8 cellular contexts compared by ENCODE assay signal in genomic region chr10:72274213-72274729, GRCh38. TPM values are rescaled to one million over a fixed set of nuclear protein-coding genes. Genes with fewer than 3 reads are reported as not detected.
DNase-seq lines count a peak whose midpoint lies in the region; ATAC-seq and TF ChIP-seq lines count a peak whose summit lies in the region.

No MANE protein-coding gene starts in this region.

- H3K36me3 ChIP-seq in SJCRH30, result peaks cover 5% of the 10 kb centered on the region; the same call in 1 of the 2 replicates
- peaks cover 10% of the 10 kb centered on the region for H3K36me3 ChIP-seq in fibroblast of lung (ENCODE audit: control insufficient read depth, insufficient read depth, low read length)

- TF ChIP-seq CTCF in fibroblast of lung (conservative IDR thresholded peaks at IDR 0.05 in 1 of 2, IDR thresholded peaks at IDR 0.05 in 1 of 2; ENCODE audit: low read depth in 1 of 2, low read length in 2 of 2), result no peak
- TF ChIP-seq CTCF in osteocyte (IDR thresholded peaks at IDR 0.05), result no peak

- intact Hi-C loops in activated CD4-positive, alpha-beta T cell treated with anti-CD3 and anti-CD28 coated beads, Interleukin-2, amount 10 ng/mL, durations not matched to agents 24 days and 14 days (cut with micrococcal nuclease), result loop anchor here (1.0 kb wide), 3 partner anchors 23 to 61 kb away; no protein-coding TSS in a partner anchor

- peak overlapping the region; percentile 96 for H3K4me3 Mint-ChIP-seq in activated CD4-positive, alpha-beta T cell treated with anti-CD3 and anti-CD28 coated beads, Interleukin-2, amount 10 ng/mL, durations not matched to agents 24 days and 14 days
- peak overlapping the region; percentile 98 for H3K4me3 Mint-ChIP-seq in osteocyte (ENCODE audit: unreplicated experiment)

- DNase-seq in activated CD4-positive, alpha-beta T cell treated with anti-CD3 and anti-CD28 coated beads, Interleukin-2, amount 10 ng/mL, durations not matched to agents 24 days and 14 days, result no peak
- no peak for DNase-seq in activated CD4-positive, alpha-beta T cell treated with anti-CD3 and anti-CD28 coated beads, Interleukin-2, amount 50 U/mL, for 1 hour
- DNase-seq in SJCRH30 (peak in 1 of 2 experiments; percentile 35), fibroblast of lung (ENCODE audit: low read depth in 2 of 2) (no peak), osteocyte (ENCODE audit: extremely low spot score, unreplicated experiment) (no peak), HPDE6-E6E7 (ENCODE audit: extremely low spot score) (no peak)
- no peak for DNase-seq in activated effector memory CD4-positive, alpha-beta T cell treated with Interleukin-2 at 50 U/mL for 16 hours

- H3K79me2 ChIP-seq in fibroblast of lung (ENCODE audit: control insufficient read depth, insufficient read depth, low read length), result peaks cover 20% of the 10 kb centered on the region

- peaks cover 20% of the 10 kb centered on the region for H3K4me1 ChIP-seq in SJCRH30
- H3K4me1 ChIP-seq in fibroblast of lung (ENCODE audit: control insufficient read depth, extremely low read depth, insufficient read depth, low read length), result peaks cover 11% of the 10 kb centered on the region

- H3K27ac ChIP-seq in SJCRH30 (peak overlapping the region; percentile 78), fibroblast of lung (ENCODE audit: insufficient read depth, low read length) (peak overlapping the region; percentile 88)

- no peak for ATAC-seq in HG03280 (IDR thresholded peaks at IDR 0.05; ENCODE audit: unreplicated experiment)

- H4K20me1 ChIP-seq in fibroblast of lung (ENCODE audit: control insufficient read depth, extremely low read depth, insufficient read depth, low read length), result no peaks in the 10 kb centered on the region

- H3K27me3 ChIP-seq in SJCRH30, result no peaks in the 10 kb centered on the region
- H3K27me3 ChIP-seq in fibroblast of lung (ENCODE audit: control insufficient read depth, insufficient read depth, low read length), result no peaks in the 10 kb centered on the region

- no peaks in the 10 kb centered on the region for H3K9me3 Mint-ChIP-seq in activated CD4-positive, alpha-beta T cell treated with anti-CD3 and anti-CD28 coated beads, Interleukin-2, amount 10 ng/mL, durations not matched to agents 24 days and 14 days
- no peaks in the 10 kb centered on the region for H3K9me3 Mint-ChIP-seq in osteocyte (ENCODE audit: unreplicated experiment)

- peak overlapping the region; percentile 48 for H2AFZ ChIP-seq in fibroblast of lung (ENCODE audit: low read length)

- H3K9me3 ChIP-seq in SJCRH30 (replicated peaks) (no peaks in the 10 kb centered on the region), fibroblast of lung (ENCODE audit: control insufficient read depth, insufficient read depth, low read depth, low read length) (no peaks in the 10 kb centered on the region)

- peaks cover 31% of the 10 kb centered on the region for H3K36me3 Mint-ChIP-seq in activated CD4-positive, alpha-beta T cell treated with anti-CD3 and anti-CD28 coated beads, Interleukin-2, amount 10 ng/mL, durations not matched to agents 24 days and 14 days (ENCODE audit: low read depth)
- peaks cover 19% of the 10 kb centered on the region for H3K36me3 Mint-ChIP-seq in osteocyte (ENCODE audit: unreplicated experiment)

- H3K27ac Mint-ChIP-seq in activated CD4-positive, alpha-beta T cell treated with anti-CD3 and anti-CD28 coated beads, Interleukin-2, amount 10 ng/mL, durations not matched to agents 24 days and 14 days, result peak overlapping the region; percentile 92
- H3K27ac Mint-ChIP-seq in osteocyte (ENCODE audit: unreplicated experiment), result peak overlapping the region; percentile 100

- peak overlapping the region; percentile 94 for H3K4me2 ChIP-seq in fibroblast of lung (ENCODE audit: extremely low read depth, insufficient read depth, low read length)

- peak overlapping the region; percentile 78 for H3K4me3 ChIP-seq in SJCRH30
- H3K4me3 ChIP-seq in fibroblast of lung (replicated peaks in 1 of 4; ENCODE audit: control extremely low read depth in 1 of 4, insufficient read depth in 1 of 4, low read depth in 3 of 4, low read length in 4 of 4), result peak overlapping the region; percentile 60 to 98 (median 94)

- H3K4me1 Mint-ChIP-seq in activated CD4-positive, alpha-beta T cell treated with anti-CD3 and anti-CD28 coated beads, Interleukin-2, amount 10 ng/mL, durations not matched to agents 24 days and 14 days, result peaks cover 52% of the 10 kb centered on the region
- H3K4me1 Mint-ChIP-seq in osteocyte (ENCODE audit: unreplicated experiment), result peaks cover 57% of the 10 kb centered on the region

- H3K27me3 Mint-ChIP-seq in activated CD4-positive, alpha-beta T cell treated with anti-CD3 and anti-CD28 coated beads, Interleukin-2, amount 10 ng/mL, durations not matched to agents 24 days and 14 days, result no peaks in the 10 kb centered on the region
- no peaks in the 10 kb centered on the region for H3K27me3 Mint-ChIP-seq in osteocyte (ENCODE audit: unreplicated experiment)

- H3K9ac ChIP-seq in fibroblast of lung (ENCODE audit: insufficient read depth, low read length), result peak overlapping the region; percentile 74

RNA-seq across cellular contexts. Expression of gene DDIT4, which starts 0.5 kb away (rescaled TPM):
- total RNA-seq in activated CD4-positive, alpha-beta T cell treated with anti-CD3 and anti-CD28 coated beads, Interleukin-2, amount 10 ng/mL, durations not matched to agents 24 days and 14 days, result 260 and 271 TPM in 2 replicates
- total RNA-seq in SJCRH30 (2014; rRNA removed; shearing (Covaris generic)), result 84.5 and 94.2 TPM in 2 replicates
- total RNA-seq in fibroblast of lung (662 and 712 TPM in 2 replicates), osteocyte (288 and 290 TPM in 2 replicates)
- polyA plus RNA-seq in fibroblast of lung, result 26.3 and 51.3 TPM in 2 replicates
- 41.9 and 71.5 TPM in 2 replicates for polyA plus RNA-seq in fibroblast of lung (2012)
- polyA minus RNA-seq in fibroblast of lung (ENCODE audit: low replicate concordance), result 16.6 and 31.2 TPM in 2 replicates

RNA-seq across cellular contexts. Expression of gene ASCC1, which starts 58.2 kb away (rescaled TPM):
- 33.6 and 34.1 TPM in 2 replicates for total RNA-seq in activated CD4-positive, alpha-beta T cell treated with anti-CD3 and anti-CD28 coated beads, Interleukin-2, amount 10 ng/mL, durations not matched to agents 24 days and 14 days
- 30.0 and 34.9 TPM in 2 replicates for total RNA-seq in SJCRH30 (2014; rRNA removed; shearing (Covaris generic))
- 35.2 and 42.1 TPM in 2 replicates for total RNA-seq in fibroblast of lung
- polyA plus RNA-seq in fibroblast of lung, result 36.1 and 40.2 TPM in 2 replicates
- polyA plus RNA-seq in fibroblast of lung (2012), result 26.2 and 26.4 TPM in 2 replicates
- 6.5 and 16.8 TPM in 2 replicates for polyA minus RNA-seq in fibroblast of lung (ENCODE audit: low replicate concordance)
- total RNA-seq in osteocyte, result 39.1 and 40.6 TPM in 2 replicates

RNA-seq across cellular contexts. Expression of gene ANAPC16, which starts 58.5 kb away (rescaled TPM):
- total RNA-seq in activated CD4-positive, alpha-beta T cell treated with anti-CD3 and anti-CD28 coated beads, Interleukin-2, amount 10 ng/mL, durations not matched to agents 24 days and 14 days, result 73.2 and 74.3 TPM in 2 replicates
- 71.9 and 72.2 TPM in 2 replicates for total RNA-seq in SJCRH30 (2014; rRNA removed; shearing (Covaris generic))
- total RNA-seq in fibroblast of lung (47.2 and 54.2 TPM in 2 replicates), osteocyte (61.7 and 70.3 TPM in 2 replicates)
- polyA plus RNA-seq in fibroblast of lung, result 46.0 and 73.6 TPM in 2 replicates
- polyA plus RNA-seq in fibroblast of lung (2012), result 33.9 and 52.9 TPM in 2 replicates
- 6.3 and 11.0 TPM in 2 replicates for polyA minus RNA-seq in fibroblast of lung (ENCODE audit: low replicate concordance)
